ENCODE assay signal across 8 cellular contexts in genomic region chr12:3299929-3300832, GRCh38.
A peak's percentile ranks its signal among the peaks of the same experiment; 100 is the strongest.
DNase-seq lines count a peak whose midpoint lies in the region; ATAC-seq, FAIRE-seq and TF ChIP-seq lines count a peak whose summit lies in the region.

No MANE protein-coding gene starts in this region.

- H3K4me1 ChIP-seq in keratinocyte (ENCODE audit: control insufficient read depth, extremely low read depth, insufficient read depth, low read length) = peaks cover 43% of the 10 kb centered on the region

- H3K79me2 ChIP-seq in keratinocyte (ENCODE audit: control insufficient read depth, insufficient read depth, low read length) = no peaks in the 10 kb centered on the region

- no peaks in the 10 kb centered on the region for H3K36me3 ChIP-seq in keratinocyte (ENCODE audit: control insufficient read depth in 2 of 2, extremely low read depth in 1 of 2, insufficient read depth in 2 of 2, low read length in 2 of 2)

- no peak overlapping the region for H3K27ac ChIP-seq in caudate nucleus (ENCODE audit: low read depth, low read length)
- peak overlapping the region; percentile 94 for H3K27ac ChIP-seq in keratinocyte (ENCODE audit: control insufficient read depth, insufficient read depth, low read length)

- FAIRE-seq in GM12891 (lab: Jason Lieb, UNC) = peak; percentile 69
- peak; percentile 97 for FAIRE-seq in keratinocyte (lab: Jason Lieb, UNC)

- no peaks in the 10 kb centered on the region for H4K20me1 ChIP-seq in keratinocyte (ENCODE audit: control insufficient read depth, extremely low read depth, insufficient read depth, low read length)

- ATAC-seq in HG03103 (IDR thresholded peaks at IDR 0.05; ENCODE audit: low read depth, unreplicated experiment) (peak; percentile 48), GM18505 (IDR thresholded peaks at IDR 0.05; ENCODE audit: unreplicated experiment) (no peak)

- H3K9me3 ChIP-seq in keratinocyte (ENCODE audit: control insufficient read depth, low read depth, low read length) = no peaks in the 10 kb centered on the region

- no peaks in the 10 kb centered on the region for H3K27me3 ChIP-seq in keratinocyte (ENCODE audit: control insufficient read depth, extremely low read depth, insufficient read depth, low read length)

- TF ChIP-seq POLR2A in GM12891 (IDR thresholded peaks at IDR 0.05; ENCODE audit: low read depth, low read length) (no peak), GM18505 (IDR thresholded peaks at IDR 0.05; ENCODE audit: borderline replicate concordance, extremely low read depth, insufficient read depth, insufficient read length) (no peak)

- H3K4me3 ChIP-seq in keratinocyte (ENCODE audit: control insufficient read depth in 2 of 3, extremely low read depth in 1 of 3, insufficient read depth in 2 of 3, low read depth in 1 of 3, low read length in 3 of 3) = peak overlapping the region in 2 of 3 experiments; percentile 33 to 48

- DNase-seq in GM12891 (ENCODE audit: insufficient read length, low spot score) (peak; percentile 88), NCI-H226 (peak; percentile 90), caudate nucleus (lab: John Stamatoyannopoulos, UW) (peak in 60 of 61 donors; percentile 10 to 92 (median 72)), keratinocyte (ENCODE audit: low read depth, low spot score) (peak; percentile 100)
- DNase-seq in activated CD4-positive, CD25-positive, alpha-beta regulatory T cell (lab: John Stamatoyannopoulos, UW) = peak; percentile 46 to 63 (median 48)
- peak; percentile 75 for DNase-seq in stimulated activated CD4-positive, alpha-beta T cell treated with anti-CD3 and anti-CD28 coated beads, Interleukin-12 subunit alpha, Interleukin-12 subunit beta, amount 100 ng/mL, for 4 hours

- H3K9me1 ChIP-seq in keratinocyte (ENCODE audit: control insufficient read depth, extremely low read depth, insufficient read depth, low read length) = no peaks in the 10 kb centered on the region

- H3K4me2 ChIP-seq in keratinocyte (ENCODE audit: control insufficient read depth, extremely low read depth, insufficient read depth, low read depth, low read length) = peak overlapping the region; percentile 85

- peak overlapping the region; percentile 72 for H3K9ac ChIP-seq in keratinocyte (ENCODE audit: control insufficient read depth, extremely low read depth, insufficient read depth, low read length)

- peak overlapping the region; percentile 61 for H2AFZ ChIP-seq in keratinocyte (ENCODE audit: control insufficient read depth, low read length)

- dilution Hi-C loops in keratinocyte (cut with MboI; ENCODE audit: extremely low pct_ligation_motif_present, low sequenced_read_pairs) = no loop called here

- peak in 2 of 3 experiments; percentile 95 to 98 for TF ChIP-seq CTCF in keratinocyte (optimal IDR thresholded peaks at IDR 0.05 in 1 of 3, IDR thresholded peaks at IDR 0.05 in 1 of 3, conservative IDR thresholded peaks at IDR 0.05 in 1 of 3; ENCODE audit: extremely low read depth in 1 of 3, insufficient read depth in 2 of 3, low read length in 3 of 3)

TF ChIP-seq in GM12891, 5 proteins besides CTCF, POLR2A, EP300 and RAD21:
- no peak for TF ChIP-seq TAF1 (IDR thresholded peaks at IDR 0.05; ENCODE audit: low read depth, low read length)
- TF ChIP-seq POU2F2 (IDR thresholded peaks at IDR 0.05; ENCODE audit: low read depth, low read length) = no peak
- TF ChIP-seq PAX5 (IDR thresholded peaks at IDR 0.05; ENCODE audit: insufficient read depth, low read length, severe bottlenecking) = no peak
TF ChIP-seq in GM12891: peak in this region for 0.

Comparison
In these comparisons a context has a peak if more than half of its experiments do, and no peak if none do; other contexts are left out.
1. DNase-seq: peak in every context shown above with its lines; median percentile 100 in keratinocyte; 90 in NCI-H226; 88 in GM12891; 75 in stimulated activated CD4-positive, alpha-beta T cell treated with anti-CD3 and anti-CD28 coated beads, Interleukin-12 subunit alpha, Interleukin-12 subunit beta, amount 100 ng/mL, for 4 hours; 72 in caudate nucleus; 48 in activated CD4-positive, CD25-positive, alpha-beta regulatory T cell.